ENCODE assay signal across 19 cellular contexts in genomic region chr3:78048698-78049097, GRCh38.
DNase-seq lines count a peak whose midpoint lies in the region; ATAC-seq and TF ChIP-seq lines count a peak whose summit lies in the region.
"Had no signal": no experiment of that assay in that cellular context is flagged by ENCODE, and none has a peak within 500 bp of the region (broad histone marks: within the 10 kb centered on the region; RNA-seq: fewer than 3 reads in every experiment).

No MANE protein-coding gene starts in this region.

- peaks cover 4% of the 10 kb centered on the region for H3K4me1 ChIP-seq in endocrine pancreas (ENCODE audit: control insufficient read depth, insufficient read depth, low read length)
- H3K4me1 ChIP-seq: BLaER1 treated with 17β-estradiol and CSF1 and Interleukin-3, amounts not matched to agents 10 nM and 100 nM; vagina had no signal

- no peaks in the 10 kb centered on the region for H3K27me3 ChIP-seq in endocrine pancreas (ENCODE audit: control insufficient read depth, insufficient read depth, low read length)
- H3K27me3 ChIP-seq: BLaER1 treated with 17β-estradiol and CSF1 and Interleukin-3, amounts not matched to agents 10 nM and 100 nM; vagina had no signal

- H3K4me1 Mint-ChIP-seq in WTC11, result peaks cover 19% of the 10 kb centered on the region

- peak overlapping the region; percentile 68 for H3K4me3 ChIP-seq in endocrine pancreas (ENCODE audit: control insufficient read depth, insufficient read depth, low read length)
- H3K4me3 ChIP-seq: BLaER1 treated with 17β-estradiol and CSF1 and Interleukin-3, amounts not matched to agents 10 nM and 100 nM; skin epidermis; vagina had no signal

- no peak overlapping the region for H3K9ac ChIP-seq in endocrine pancreas (ENCODE audit: control insufficient read depth, insufficient read depth, low read length)
- H3K9ac ChIP-seq: BLaER1 treated with 17β-estradiol and CSF1 and Interleukin-3, amounts not matched to agents 10 nM and 100 nM had no signal

- no peaks in the 10 kb centered on the region for H3K9me3 ChIP-seq in endocrine pancreas (ENCODE audit: control insufficient read depth, low read length)
- H3K9me3 ChIP-seq: BLaER1 treated with 17β-estradiol and CSF1 and Interleukin-3, amounts not matched to agents 10 nM and 100 nM; vagina had no signal

- ATAC-seq in GM21786 (IDR thresholded peaks at IDR 0.05; ENCODE audit: unreplicated experiment), result peak; percentile 89
- no peak for ATAC-seq in WTC11
- ATAC-seq in HG03135 (IDR thresholded peaks at IDR 0.05; ENCODE audit: unreplicated experiment), result no peak

- H3K9me3 Mint-ChIP-seq in WTC11, result no peaks in the 10 kb centered on the region

- peak; percentile 5 for DNase-seq in ELR (ENCODE audit: low read depth)
- DNase-seq in NCI-H69 (lab: John Stamatoyannopoulos, UW), result peak; percentile 2
- no peak for DNase-seq in WTC11 (ENCODE audit: low spot score)
- no peak for DNase-seq in DMS 273 treated with DMSO at 0.1 percent for 48 hours (lab: John Stamatoyannopoulos, UW)
- DNase-seq in AML-193 (lab: John Stamatoyannopoulos, UW), result no peak
- DNase-seq: activated CD8-positive, alpha-beta memory T cell treated with anti-CD3 and anti-CD28 coated beads for 24 hours; effector memory CD4-positive, alpha-beta T cell; NCI-H146; NCI-H524 treated with DMSO at 0.1 percent for 48 hours; nucleus accumbens; SHP77 treated with DMSO at 0.1 percent for 48 hours; stimulated activated naive CD4-positive, alpha-beta T cell treated with Interleukin-2 at 50 U/mL for 16 hours had no signal

- H3K4me3 Mint-ChIP-seq in WTC11, result no peak overlapping the region
- H3K4me3 Mint-ChIP-seq: IgD-negative memory B cell had no signal

- H3K36me3 ChIP-seq in endocrine pancreas (ENCODE audit: control insufficient read depth, insufficient read depth, low read length), result no peaks in the 10 kb centered on the region
- H3K36me3 ChIP-seq: BLaER1 treated with 17β-estradiol and CSF1 and Interleukin-3, amounts not matched to agents 10 nM and 100 nM; vagina had no signal

- TF ChIP-seq CTCF in WTC11 (IDR thresholded peaks at IDR 0.05), result no peak

- H3K27ac Mint-ChIP-seq in WTC11, result no peak overlapping the region; the same call in 1 of the 2 replicates
- H3K27ac Mint-ChIP-seq: IgD-negative memory B cell had no signal

- no peaks in the 10 kb centered on the region for H3K27me3 Mint-ChIP-seq in WTC11 (ENCODE audit: low read depth)
- H3K27me3 Mint-ChIP-seq: IgD-negative memory B cell had no signal

- CTCF ChIA-PET in WTC11 (lab: Charles Lee), result no interaction called here

- no peaks in the 10 kb centered on the region for H3K36me3 Mint-ChIP-seq in WTC11
- H3K36me3 Mint-ChIP-seq: IgD-negative memory B cell had no signal

- POLR2A ChIA-PET in WTC11 (lab: Charles Lee), result no interaction called here

TF ChIP-seq in WTC11, 78 proteins besides CTCF, POLR2A, EP300 and RAD21:
- TF ChIP-seq ZNF416 (CRISPR knock-in tag; IDR thresholded peaks at IDR 0.05) (no peak), KAT7 (CRISPR knock-in tag; IDR thresholded peaks at IDR 0.05; ENCODE audit: borderline replicate concordance) (no peak), NFATC4 (CRISPR knock-in tag; IDR thresholded peaks at IDR 0.05) (no peak), ZNF138 (CRISPR knock-in tag; conservative IDR thresholded peaks at IDR 0.05) (no peak), ZNF532 (CRISPR knock-in tag; IDR thresholded peaks at IDR 0.05; ENCODE audit: borderline replicate concordance) (no peak), E2F5 (CRISPR knock-in tag; IDR thresholded peaks at IDR 0.05) (no peak), SP1 (CRISPR knock-in tag; conservative IDR thresholded peaks at IDR 0.05) (no peak), TEAD4 (CRISPR knock-in tag; IDR thresholded peaks at IDR 0.05) (no peak), ZMAT4 (CRISPR knock-in tag; IDR thresholded peaks at IDR 0.05) (no peak)

Comparison
In these comparisons a context has a peak if more than half of its experiments do, and no peak if none do; other contexts are left out.
1. DNase-seq: peak in ELR (single experiment) and NCI-H69 (single experiment); none in WTC11 (single experiment), DMS 273 treated with DMSO at 0.1 percent for 48 hours (single experiment) and AML-193 (0 of 2).